ENCODE assay signal across 22 cellular contexts in the genomic region with DNA sequence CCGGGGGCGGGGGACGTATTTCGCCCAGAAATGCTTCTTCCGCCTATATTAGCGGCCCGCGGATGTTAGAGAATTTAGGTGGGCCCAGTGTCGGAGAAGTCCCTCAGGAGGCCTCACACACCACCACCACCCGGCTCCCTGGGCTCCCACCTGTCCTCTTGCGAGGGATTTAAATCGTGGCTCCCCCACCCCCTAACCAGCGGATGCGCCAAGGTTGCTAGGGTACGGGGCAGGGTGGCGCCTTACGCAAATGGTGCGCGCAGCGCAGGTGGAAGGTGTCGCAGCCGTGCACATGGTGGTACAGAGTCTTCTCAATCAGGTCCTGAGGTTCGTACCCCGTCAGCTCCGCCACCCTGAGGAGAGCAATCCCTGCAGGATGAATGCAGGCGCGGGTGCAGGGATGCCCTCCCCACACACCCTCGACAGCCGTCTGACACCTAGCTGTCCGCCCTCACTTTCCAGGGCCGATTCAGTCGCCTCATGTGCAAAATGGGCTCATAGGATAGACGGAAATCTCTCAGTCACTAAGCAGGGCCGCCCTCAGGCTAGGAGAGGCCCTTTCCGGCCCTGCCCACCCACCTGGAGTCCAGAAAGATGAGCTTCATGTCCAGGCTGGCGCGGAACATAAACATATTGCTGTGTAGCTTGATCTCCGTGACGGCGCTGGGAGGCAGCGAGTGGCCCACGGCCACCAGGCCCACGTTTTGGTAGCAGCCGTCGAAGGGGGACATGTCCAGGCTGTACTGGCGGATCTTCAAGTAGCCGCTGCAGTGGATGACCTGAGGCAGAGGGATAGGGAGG. TPM values are rescaled to one million over a fixed set of nuclear protein-coding genes. Genes with fewer than 3 reads are reported as not detected.
A peak's percentile ranks its signal among the peaks of the same experiment; 100 is the strongest.
DNase-seq lines count a peak whose midpoint lies in the region; ATAC-seq and TF ChIP-seq lines count a peak whose summit lies in the region.
"Had no signal": no experiment of that assay in that cellular context is flagged by ENCODE, and none has a peak within 500 bp of the region (broad histone marks: within the 10 kb centered on the region; RNA-seq: fewer than 3 reads in every experiment).

No MANE protein-coding gene starts in this region.

- H3K27ac ChIP-seq in HUES6 (ENCODE audit: low read depth, low read length) (no peak overlapping the region), A673 (ENCODE audit: low read depth, low read length, poor library complexity, severe bottlenecking) (no peak overlapping the region), gastrocnemius medialis (no peak overlapping the region)
- H3K27ac ChIP-seq: breast epithelium, heart left ventricle, uterus had no signal

- no peaks in the 10 kb centered on the region for H3K36me3 ChIP-seq in HUES6 (ENCODE audit: control insufficient read depth, insufficient read depth, low read length)
- H3K36me3 ChIP-seq in A673 (ENCODE audit: insufficient read depth, low read length, poor library complexity, severe bottlenecking) = no peaks in the 10 kb centered on the region
- H3K36me3 ChIP-seq in gastrocnemius medialis = no peaks in the 10 kb centered on the region
- H3K36me3 ChIP-seq: breast epithelium, heart left ventricle, uterus had no signal

- H3K4me1 ChIP-seq in HUES6 (ENCODE audit: control insufficient read depth, insufficient read depth, low read length) = peaks cover 17% of the 10 kb centered on the region; the same call in 1 of the 2 replicates
- no peaks in the 10 kb centered on the region for H3K4me1 ChIP-seq in A673 (ENCODE audit: insufficient read depth, low read length, poor library complexity, severe bottlenecking)
- no peaks in the 10 kb centered on the region for H3K4me1 ChIP-seq in gastrocnemius medialis
- H3K4me1 ChIP-seq: breast epithelium, uterus had no signal

- POLR2A ChIA-PET in A673 (lab: Charles Lee; ENCODE audit: low non-redundant PET) = no interaction called here

- no peaks in the 10 kb centered on the region for H3K9me3 ChIP-seq in HUES6 (ENCODE audit: control insufficient read depth, insufficient read depth, low read depth, low read length)
- H3K9me3 ChIP-seq in A673 (ENCODE audit: low read depth, low read length, poor library complexity, severe bottlenecking) = no peaks in the 10 kb centered on the region
- H3K9me3 ChIP-seq in gastrocnemius medialis = no peaks in the 10 kb centered on the region
- H3K9me3 ChIP-seq: heart left ventricle, mucosa of descending colon, uterus had no signal

- no peak for TF ChIP-seq POLR2A in gastrocnemius medialis (IDR thresholded peaks at IDR 0.05)

- BruUV-seq in A673 (replicated peaks; lab: Mats Ljungman, UMichigan) = no TSS peak

- H3K27me3 ChIP-seq in HUES6 (ENCODE audit: control insufficient read depth, insufficient read depth, low read length) (peaks cover 98% of the 10 kb centered on the region), A673 (replicated peaks; ENCODE audit: insufficient read depth, low read depth, low read length, poor library complexity) (no peaks in the 10 kb centered on the region), gastrocnemius medialis (peaks cover 15 to 43% (median 25%) of the 10 kb centered on the region in 3 donors)

- no peak for ATAC-seq in gastrocnemius medialis
- ATAC-seq: mucosa of descending colon had no signal

- CTCF ChIA-PET in A673 (lab: Charles Lee) = no interaction called here

- H3K4me3 ChIP-seq in HUES6 (ENCODE audit: low read depth, low read length) = peak overlapping the region; percentile 49
- H3K4me3 ChIP-seq in foreskin fibroblast (ENCODE audit: low read depth in 1 of 2, low read length in 2 of 2) = peak overlapping the region; percentile 32 to 44
- H3K4me3 ChIP-seq in A673 (ENCODE audit: low read depth, low read length, poor library complexity, severe bottlenecking) = no peak overlapping the region
- no peak overlapping the region for H3K4me3 ChIP-seq in gastrocnemius medialis
- H3K4me3 ChIP-seq: mucosa of descending colon, uterus had no signal

- DNase-seq in GM13976 (ENCODE audit: low spot score) (peak; percentile 31), foreskin fibroblast (peak in 1 of 2 donors; percentile 64), retina (peak; percentile 50), A673 (ENCODE audit: low spot score) (no peak), gastrocnemius medialis (no peak), 8988T (no peak)
- DNase-seq: activated CD4-positive, alpha-beta T cell treated with anti-CD3 and anti-CD28 coated beads, Interleukin-2, amount 50 U/mL, for 1 hour; activated CD8-positive, alpha-beta memory T cell treated with anti-CD3 and anti-CD28 coated beads, Interleukin-2, amount 50 U/mL, for 48 hours; activated effector memory CD4-positive, alpha-beta T cell treated with anti-CD3 and anti-CD28 coated beads, Interleukin-2, amount 50 U/mL, for 16 hours; CD4-positive, alpha-beta T cell; GF-D8; heart left ventricle; immature natural killer cell; mucosa of descending colon; NCI-H187 treated with DMSO at 0.1 percent for 48 hours; nephron progenitor cell; stimulated activated CD8-positive, alpha-beta memory T cell treated with anti-CD3 and anti-CD28 coated beads, Interleukin-4, amount 100 ng/mL, for 48 hours; SW 1271; uterus had no signal

- intact Hi-C loops in A673 (cut with micrococcal nuclease; ENCODE audit: unreplicated experiment) = no loop called here
- intact Hi-C loops in gastrocnemius medialis (cut with DNase I; ENCODE audit: low total_unique reads) = no loop called here

- H3K9ac ChIP-seq in HUES6 (ENCODE audit: low read length) = no peak overlapping the region

- TF ChIP-seq CTCF in GM13976 (IDR thresholded peaks at IDR 0.05; ENCODE audit: borderline replicate concordance, control extremely low read depth, extremely low read depth, insufficient read depth, missing control alignments) (no peak), foreskin fibroblast (IDR thresholded peaks at IDR 0.05; ENCODE audit: low read depth, low read length) (no peak), A673 (conservative IDR thresholded peaks at IDR 0.05; ENCODE audit: low read depth, low read length) (no peak), gastrocnemius medialis (IDR thresholded peaks at IDR 0.05 in 4 of 5, conservative IDR thresholded peaks at IDR 0.05 in 1 of 5) (no peak)

- in situ Hi-C loops in GM13976 (cut with MboI; ENCODE audit: low sequenced_read_pairs, unreplicated experiment) = no loop called here
- in situ Hi-C loops in gastrocnemius medialis (cut with MboI; ENCODE audit: low sequenced_read_pairs in 4 of 4) = no loop called here

RNA-seq across cellular contexts. Expression of gene SIM1, which starts 16.6 kb away (rescaled TPM):
- total RNA-seq in A673 (2021) (0.17 and 0.22 TPM in 2 replicates), gastrocnemius medialis (1 to 10 TPM in 2 of 4 donors, under 1 TPM in 2; 0.19 to 1.8 (median 0.88) TPM)
- total RNA-seq: CD4-positive, alpha-beta T cell; HT1080; mucosa of descending colon had no signal

Comparison
In these comparisons a context has a peak if more than half of its experiments do, and no peak if none do; other contexts are left out.
1. DNase-seq: peak in GM13976 (single experiment) and retina (single experiment); none in A673 (single experiment), gastrocnemius medialis (0 of 2) and 8988T (single experiment).
2. H3K4me3 ChIP-seq: peak in HUES6 (single experiment) and foreskin fibroblast (2 of 2); none in A673 (single experiment) and gastrocnemius medialis (0 of 4).